Comparison of ENCODE assay signal across 31 cellular contexts in genomic region chr20:48930035-48930434, GRCh38. TPM values are rescaled to one million over a fixed set of nuclear protein-coding genes. Genes with fewer than 3 reads are reported as not detected.
DNase-seq lines count a peak whose midpoint lies in the region; ATAC-seq, FAIRE-seq and TF ChIP-seq lines count a peak whose summit lies in the region.
"Had no signal": no experiment of that assay in that cellular context is flagged by ENCODE, and none has a peak within 500 bp of the region (broad histone marks: within the 10 kb centered on the region; RNA-seq: fewer than 3 reads in every experiment).

No MANE protein-coding gene starts in this region.

- H3K27me3 Mint-ChIP-seq in stimulated activated memory B cell treated with anti-CD40 and anti-IgM and Interleukin-4, amounts not matched to agents 10 μg/mL and 1 μg/mL and 100 μg/mL, for 72 hours, result no peaks in the 10 kb centered on the region
- H3K27me3 Mint-ChIP-seq: activated naive CD4-positive, alpha-beta T cell treated with anti-CD3 and anti-CD28 coated beads, Interleukin-2, amount 10 ng/mL, durations not matched to agents 7 days and 5 days; activated T-cell treated with anti-CD3 and anti-CD28 coated beads, Interleukin-2, amount 50 U/mL, for 24 hours; central memory CD8-positive, alpha-beta T cell had no signal

- TF ChIP-seq POLR2A in K562 (conservative IDR thresholded peaks at IDR 0.05) (no peak), gastroesophageal sphincter (IDR thresholded peaks at IDR 0.05) (no peak), sigmoid colon (IDR thresholded peaks at IDR 0.05) (no peak), vagina (IDR thresholded peaks at IDR 0.05) (no peak)

- TF ChIP-seq RAD21 in K562 (CRISPR knock-in tag; conservative IDR thresholded peaks at IDR 0.05 in 1 of 2, IDR thresholded peaks at IDR 0.05 in 1 of 2), result no peak

- POLR2A ChIA-PET in K562 (lab: Yijun Ruan, JAX), result interaction anchor here (1.2 kb wide), 1 partner anchor 8 kb away, joined by 4 read pairs; no protein-coding TSS in a partner anchor

- FAIRE-seq in K562 (lab: Jason Lieb, UNC), result peak; percentile 61
- FAIRE-seq: GM12891 had no signal

- intact Hi-C loops in K562 (cut with micrococcal nuclease) (no loop called here), sigmoid colon (cut with DNase I) (no loop called here), vagina (cut with DNase I) (no loop called here)

- peaks cover 10% of the 10 kb centered on the region for H3K36me3 Mint-ChIP-seq in stimulated activated memory B cell treated with anti-CD40 and anti-IgM and Interleukin-4, amounts not matched to agents 10 μg/mL and 1 μg/mL and 100 μg/mL, for 72 hours

- CTCF ChIA-PET in K562 (lab: Yijun Ruan, JAX; ENCODE audit: low intra/inter-chr PET ratio), result no interaction called here

- H3K9me1 ChIP-seq in K562 (ENCODE audit: control insufficient read depth, insufficient read depth, low read length), result no peaks in the 10 kb centered on the region

- peaks cover 80% of the 10 kb centered on the region for H3K79me2 ChIP-seq in K562 (ENCODE audit: control insufficient read depth, insufficient read depth, low read length)

- 16% methylated on average over 6 of the region's 6 CpGs for WGBS in K562 (ENCODE audit: insufficient coverage, low coverage, missing lambda C conversion rate)
- WGBS in gastroesophageal sphincter (ENCODE audit: low coverage in 1 of 2), 2 donors, result 72 to 80% methylated on average over 5 to 6 of the region's 6 CpGs
- WGBS in sigmoid colon, 2 donors, result 83 to 92% methylated on average over 6 of the region's 6 CpGs

- H3K4me2 ChIP-seq in K562 (ENCODE audit: insufficient read depth, low read length), result peak overlapping the region; percentile 33; the same call in 1 of the 2 replicates
- H3K4me2 ChIP-seq: BLaER1, smooth muscle cell had no signal

- H3K4me3 ChIP-seq in K562 (no peak overlapping the region), gastroesophageal sphincter (no peak overlapping the region), sigmoid colon (no peak overlapping the region), vagina (no peak overlapping the region)
- H3K4me3 ChIP-seq: BLaER1, smooth muscle cell had no signal

- no peaks in the 10 kb centered on the region for H3K9me3 Mint-ChIP-seq in stimulated activated memory B cell treated with anti-CD40 and anti-IgM and Interleukin-4, amounts not matched to agents 10 μg/mL and 1 μg/mL and 100 μg/mL, for 72 hours
- H3K9me3 Mint-ChIP-seq: activated naive CD4-positive, alpha-beta T cell treated with anti-CD3 and anti-CD28 coated beads, Interleukin-2, amount 10 ng/mL, durations not matched to agents 7 days and 5 days; activated T-cell treated with anti-CD3 and anti-CD28 coated beads, Interleukin-2, amount 50 U/mL, for 24 hours; central memory CD8-positive, alpha-beta T cell had no signal

- DNase-seq in NCI-H226 (peak; percentile 64), K562 (ENCODE audit: extremely low read depth in 1 of 4, low spot score in 3 of 4) (peak in 1 of 4 experiments; percentile 46), sigmoid colon (no peak), NCI-H446 (lab: John Stamatoyannopoulos, UW) (no peak), activated T-cell treated with anti-CD3 and anti-CD28 coated beads for 4 hours (no peak), vagina (ENCODE audit: extremely low spot score in 2 of 2) (no peak)
- DNase-seq: ACHN; activated CD8-positive, alpha-beta T cell treated with anti-CD3 and anti-CD28 coated beads, Interleukin-2, amount 10 ng/mL, durations not matched to agents 7 days and 5 days; activated naive CD4-positive, alpha-beta T cell treated with anti-CD3 and anti-CD28 coated beads, Interleukin-2, amount 10 ng/mL, durations not matched to agents 7 days and 5 days; activated T-cell treated with anti-CD3 and anti-CD28 coated beads, Interleukin-2, amount 50 U/mL, for 24 hours; aorta; Caco-2; DMS79 treated with DMSO at 0.1 percent for 48 hours; effector memory CD4-positive, alpha-beta T cell; KBM-7; left cardiac atrium; midbrain; NCI-H146; NCI-H2171; NCI-H526 treated with DMSO at 0.1 percent for 48 hours; stimulated activated CD4-positive, alpha-beta T cell treated with anti-CD3 and anti-CD28 coated beads, Interleukin-4, amount 100 ng/mL, for 24 hours; stimulated activated naive CD8-positive, alpha-beta T cell treated with anti-CD3 and anti-CD28 coated beads, Interleukin-15, Interleukin-2, amounts not matched to agents 100 U/mL and 50 U/mL, for 24 hours had no signal

- H3K9ac ChIP-seq in K562 (ENCODE audit: insufficient read depth in 1 of 2, low read depth in 2 of 2, low read length in 2 of 2), result 0 out of 4 replicates have a peak overlapping the region, but pooled peaks of 1 of the 2 experiments have one; percentile 0
- H3K9ac ChIP-seq: BLaER1 had no signal

- TF ChIP-seq EP300 in K562 (IDR thresholded peaks at IDR 0.05; ENCODE audit: low read length) (no peak), gastroesophageal sphincter (IDR thresholded peaks at IDR 0.05) (no peak), sigmoid colon (IDR thresholded peaks at IDR 0.05) (no peak)

- H3K27ac Mint-ChIP-seq in stimulated activated memory B cell treated with anti-CD40 and anti-IgM and Interleukin-4, amounts not matched to agents 10 μg/mL and 1 μg/mL and 100 μg/mL, for 72 hours, result no peak overlapping the region
- H3K27ac Mint-ChIP-seq: activated CD8-positive, alpha-beta T cell treated with anti-CD3 and anti-CD28 coated beads, Interleukin-2, amount 10 ng/mL, durations not matched to agents 7 days and 5 days; activated naive CD4-positive, alpha-beta T cell treated with anti-CD3 and anti-CD28 coated beads, Interleukin-2, amount 10 ng/mL, durations not matched to agents 7 days and 5 days; activated T-cell treated with anti-CD3 and anti-CD28 coated beads, Interleukin-2, amount 50 U/mL, for 24 hours had no signal

- H2AFZ ChIP-seq in K562 (ENCODE audit: low read depth, low read length), result no peak overlapping the region

- ATAC-seq in K562, result peak; percentile 59
- no peak for ATAC-seq in gastroesophageal sphincter
- ATAC-seq in stimulated activated memory B cell treated with anti-CD40 and anti-IgM and Interleukin-4, amounts not matched to agents 10 μg/mL and 1 μg/mL and 100 μg/mL, for 72 hours, result no peak
- ATAC-seq: activated CD4-positive, CD25-positive, alpha-beta regulatory T cell treated with anti-CD3 and anti-CD28 coated beads, Interleukin-2, amount 50 U/mL, for 24 hours; activated CD8-positive, alpha-beta T cell treated with anti-CD3 and anti-CD28 coated beads, Interleukin-2, amount 10 ng/mL, durations not matched to agents 7 days and 5 days; HCT116; stimulated activated naive CD8-positive, alpha-beta T cell treated with anti-CD3 and anti-CD28 coated beads, Interleukin-15, Interleukin-2, amounts not matched to agents 100 U/mL and 50 U/mL, for 24 hours had no signal

- H3K27me3 ChIP-seq in K562 (ENCODE audit: control insufficient read depth in 2 of 2, insufficient read depth in 2 of 2, low read length in 2 of 2), result no peaks in the 10 kb centered on the region
- no peaks in the 10 kb centered on the region for H3K27me3 ChIP-seq in gastroesophageal sphincter
- no peaks in the 10 kb centered on the region for H3K27me3 ChIP-seq in sigmoid colon
- H3K27me3 ChIP-seq in vagina, result no peaks in the 10 kb centered on the region
- H3K27me3 ChIP-seq: BLaER1 had no signal

- no peak overlapping the region for H3K27ac ChIP-seq in K562 (ENCODE audit: extremely low read depth, low read depth, low read length)
- H3K27ac ChIP-seq in gastroesophageal sphincter, result peak overlapping the region in 3 of 4 donors; percentile 74 to 86 (median 83)
- peak overlapping the region; percentile 63 to 81 (median 68) for H3K27ac ChIP-seq in sigmoid colon
- H3K27ac ChIP-seq in vagina, result no peak overlapping the region
- H3K27ac ChIP-seq: BLaER1, RWPE1 had no signal

- H3K4me3 Mint-ChIP-seq in stimulated activated memory B cell treated with anti-CD40 and anti-IgM and Interleukin-4, amounts not matched to agents 10 μg/mL and 1 μg/mL and 100 μg/mL, for 72 hours, result no peak overlapping the region
- H3K4me3 Mint-ChIP-seq: activated CD8-positive, alpha-beta T cell treated with anti-CD3 and anti-CD28 coated beads, Interleukin-2, amount 10 ng/mL, durations not matched to agents 7 days and 5 days; activated naive CD4-positive, alpha-beta T cell treated with anti-CD3 and anti-CD28 coated beads, Interleukin-2, amount 10 ng/mL, durations not matched to agents 7 days and 5 days; activated T-cell treated with anti-CD3 and anti-CD28 coated beads, Interleukin-2, amount 50 U/mL, for 24 hours; central memory CD8-positive, alpha-beta T cell had no signal

- no TSS peak for BruUV-seq in K562 (replicated peaks; lab: Mats Ljungman, UMichigan)

- no peaks in the 10 kb centered on the region for H3K9me3 ChIP-seq in K562 (replicated peaks; ENCODE audit: control insufficient read depth, insufficient read depth, low read depth, low read length)
- H3K9me3 ChIP-seq in gastroesophageal sphincter, result no peaks in the 10 kb centered on the region
- H3K9me3 ChIP-seq in sigmoid colon, result no peaks in the 10 kb centered on the region
- H3K9me3 ChIP-seq in vagina, result no peaks in the 10 kb centered on the region
- H3K9me3 ChIP-seq: Caco-2 had no signal

- H3K4me1 Mint-ChIP-seq in stimulated activated memory B cell treated with anti-CD40 and anti-IgM and Interleukin-4, amounts not matched to agents 10 μg/mL and 1 μg/mL and 100 μg/mL, for 72 hours, result peaks cover 27% of the 10 kb centered on the region

- H3K36me3 ChIP-seq in K562 (ENCODE audit: control insufficient read depth, insufficient read depth, low read length) (peaks cover 3% of the 10 kb centered on the region; the same call in 2 of the 3 replicates), gastroesophageal sphincter (no peaks in the 10 kb centered on the region), sigmoid colon (no peaks in the 10 kb centered on the region), vagina (no peaks in the 10 kb centered on the region)

- no peak for TF ChIP-seq CTCF in K562 (IDR thresholded peaks at IDR 0.05 in 2 of 3, conservative IDR thresholded peaks at IDR 0.05 in 1 of 3; ENCODE audit: insufficient read depth in 2 of 3, low read depth in 1 of 3, low read length in 3 of 3)
- TF ChIP-seq CTCF in gastroesophageal sphincter (IDR thresholded peaks at IDR 0.05), result no peak
- no peak for TF ChIP-seq CTCF in sigmoid colon (IDR thresholded peaks at IDR 0.05)
- no peak for TF ChIP-seq CTCF in vagina (IDR thresholded peaks at IDR 0.05)

- H3K4me1 ChIP-seq in K562 (replicated peaks in 1 of 2; ENCODE audit: control insufficient read depth in 2 of 2, insufficient read depth in 2 of 2, low read length in 2 of 2) (peaks cover 22 to 31% of the 10 kb centered on the region in 2 experiments), gastroesophageal sphincter (peaks cover 0 to 87% (median 26%) of the 10 kb centered on the region in 3 donors), sigmoid colon (peaks cover 0 to 43% (median 38%) of the 10 kb centered on the region in 4 donors), vagina (peaks cover 51% of the 10 kb centered on the region)
- H3K4me1 ChIP-seq: BLaER1, Caco-2 had no signal

- in situ Hi-C loops in K562 (cut with MboI), result no loop called here

- peaks cover 14% of the 10 kb centered on the region for H4K20me1 ChIP-seq in K562 (replicated peaks; ENCODE audit: control insufficient read depth, insufficient read depth, low read length)

RNA-seq across cellular contexts. Expression of gene ARFGEF2, which starts 8.5 kb away (rescaled TPM):
- total RNA-seq in K562 (2011; cell fraction: chromatin; rRNA removed; ENCODE audit: low replicate concordance), result 31.2 and 69.0 TPM in 2 replicates
- 19.2 and 25.7 TPM in 2 replicates for total RNA-seq in K562 (2011; cell fraction: nucleolus; rRNA removed)
- total RNA-seq in K562 (2011; cell fraction: nucleoplasm; rRNA removed), result 20.0 and 31.2 TPM in 2 replicates
- 13.5 and 17.0 TPM in 2 replicates for total RNA-seq in K562 (2014; rRNA removed)
- 17.8 and 18.7 TPM in 2 replicates for total RNA-seq in K562 (2014; rRNA removed; fragmentation: Illumina TruSeq; extraction: Trizol)
- 17.6 and 18.1 TPM in 2 replicates for total RNA-seq in K562 (2015; rRNA removed; fragmentation: Illumina TruSeq; extraction: Trizol)
- 16.8 and 18.8 TPM in 2 replicates for total RNA-seq in K562 (2021)
- polyA plus RNA-seq in K562 (2011; rRNA removed), result 10.1 and 13.5 TPM in 2 replicates
- 5.8 and 7.7 TPM in 2 replicates for polyA plus RNA-seq in K562 (2011; cell fraction: cytosol; rRNA removed)
- polyA plus RNA-seq in K562 (2011; cell fraction: nucleus; rRNA removed), result 19.2 and 21.4 TPM in 2 replicates
- 9.0 and 9.8 TPM in 2 replicates for polyA plus RNA-seq in K562 (2012)
- 12.7 and 13.7 TPM in 2 replicates for polyA plus RNA-seq in K562 (2014; fragmentation: Illumina TruSeq; extraction: Trizol)
- 1 to 10 TPM; 4.2 TPM for polyA plus RNA-seq in K562 (2014; fragmentation: Nextera tagmentation; extraction: Ambion mirVana)
- 9.1 and 9.4 TPM in 2 replicates for polyA plus RNA-seq in K562 (2014; rRNA removed)
- polyA minus RNA-seq in K562 (2011; rRNA and poly(A)+ RNA removed), result 33.9 and 36.1 TPM in 2 replicates
- 12.8 and 16.2 TPM in 2 replicates for polyA minus RNA-seq in K562 (2011; cell fraction: cytosol; rRNA and poly(A)+ RNA removed)
- 11.7 and 19.5 TPM in 2 replicates for polyA minus RNA-seq in K562 (2011; cell fraction: nucleus; rRNA and poly(A)+ RNA removed)
- total RNA-seq in gastroesophageal sphincter, result 100 to 1,000 TPM in 1 of 4 donors, 10 to 100 TPM in 3; 42.6 to 101 (median 51.3) TPM
- total RNA-seq in sigmoid colon, result 10 to 100 TPM; 22.1 to 27.3 (median 24.4) TPM
- polyA plus RNA-seq in sigmoid colon, result 10 to 100 TPM; 11.4 to 28.2 (median 15.0) TPM
- 21.9 TPM for total RNA-seq in vagina

Comparison
In these comparisons a context has a peak if more than half of its experiments do, and no peak if none do; other contexts are left out.
1. H3K27ac ChIP-seq: peak in gastroesophageal sphincter (3 of 4) and sigmoid colon (4 of 4); none in K562 (single experiment) and vagina (single experiment).